Comparison of ENCODE assay signal across 1 cellular context in genomic region chr10:110524864-110525242, GRCh38.
TF ChIP-seq lines count a peak whose summit lies in the region.

No MANE protein-coding gene starts in this region.

TF ChIP-seq in WTC11, 78 proteins besides CTCF, POLR2A, EP300 and RAD21 (continued from another document):
- no peak for TF ChIP-seq ZNF512 (CRISPR knock-in tag; IDR thresholded peaks at IDR 0.05; ENCODE audit: borderline replicate concordance)
- no peak for TF ChIP-seq TEAD4 (CRISPR knock-in tag; IDR thresholded peaks at IDR 0.05)
- TF ChIP-seq CREM (CRISPR knock-in tag; IDR thresholded peaks at IDR 0.05): no peak
- TF ChIP-seq ZNF396 (CRISPR knock-in tag; IDR thresholded peaks at IDR 0.05; ENCODE audit: borderline replicate concordance): no peak
- TF ChIP-seq RELA (CRISPR knock-in tag; IDR thresholded peaks at IDR 0.05; ENCODE audit: borderline replicate concordance): no peak
- TF ChIP-seq CBFB (CRISPR knock-in tag; IDR thresholded peaks at IDR 0.05; ENCODE audit: low read depth): no peak
- TF ChIP-seq ZNF263 (CRISPR knock-in tag; IDR thresholded peaks at IDR 0.05; ENCODE audit: low read depth): no peak
